In the genomic region with DNA sequence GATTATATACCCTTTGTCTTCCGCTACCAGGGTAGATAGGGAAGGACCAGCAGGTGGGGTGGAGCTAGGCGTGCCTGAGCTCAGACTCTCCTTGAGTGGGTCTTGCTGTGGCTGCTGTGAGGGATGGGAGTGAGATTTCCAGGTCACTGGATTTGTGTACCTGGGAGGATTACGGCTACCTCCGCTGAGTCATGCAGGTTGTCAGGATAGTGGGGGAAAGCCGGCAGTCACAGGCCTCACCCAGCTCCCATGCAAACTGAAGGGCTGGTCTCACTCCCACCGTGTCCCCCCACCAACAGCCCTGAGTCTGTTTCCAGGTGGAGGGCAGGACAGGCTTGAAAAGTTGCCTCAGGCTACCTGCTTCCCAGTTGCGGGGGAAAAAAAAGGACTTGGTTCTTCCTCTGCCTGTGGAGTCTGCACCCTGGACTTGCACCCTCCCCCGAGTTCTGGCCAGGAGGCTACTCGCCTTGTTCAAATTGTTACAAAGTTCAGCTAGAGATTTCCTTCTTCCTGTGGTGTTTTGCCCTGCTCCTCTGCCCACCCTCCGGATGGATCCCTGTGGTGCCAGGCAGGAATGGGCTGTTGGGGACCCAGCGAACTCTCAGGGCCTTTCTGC, we compare ENCODE assay signal across 19 cellular contexts.
DNase-seq lines count a peak whose midpoint lies in the region; ATAC-seq and TF ChIP-seq lines count a peak whose summit lies in the region.
"Had no signal": no experiment of that assay in that cellular context is flagged by ENCODE, and none has a peak within 500 bp of the region (broad histone marks: within the 10 kb centered on the region; RNA-seq: fewer than 3 reads in every experiment).

No MANE protein-coding gene starts in this region.

- no peak overlapping the region for H3K4me3 Mint-ChIP-seq in Calu3 (ENCODE audit: low read depth, unreplicated experiment)
- H3K4me3 Mint-ChIP-seq: CD14-positive monocyte had no signal

- H2AK5ac ChIP-seq in neuronal stem cell (ENCODE audit: low read depth, low read length) = no peak overlapping the region

- no peak for TF ChIP-seq POLR2A in tibial nerve (IDR thresholded peaks at IDR 0.05)

- no peak overlapping the region for H2BK5ac ChIP-seq in neuronal stem cell (ENCODE audit: low read length)

- H3K27ac Mint-ChIP-seq in Calu3 (ENCODE audit: unreplicated experiment) = no peak overlapping the region

- no peak overlapping the region for H4K91ac ChIP-seq in neuronal stem cell (ENCODE audit: low read depth, low read length, poor library complexity)

- H3K18ac ChIP-seq in neuronal stem cell (ENCODE audit: low read length) = no peak overlapping the region

- H3K27me3 ChIP-seq in neuronal stem cell (ENCODE audit: control insufficient read depth in 3 of 3, insufficient read depth in 3 of 3, low read depth in 1 of 3, low read length in 3 of 3) (no peaks in the 10 kb centered on the region), tibial nerve (no peaks in the 10 kb centered on the region)

- H3K4me3 ChIP-seq in epithelial cell of esophagus (ENCODE audit: low read length) (no peak overlapping the region), neuronal stem cell (ENCODE audit: low read length in 2 of 2) (no peak overlapping the region), tibial nerve (no peak overlapping the region)
- H3K4me3 ChIP-seq: K562, SK-N-MC had no signal

- BruUV-seq in Calu3 (replicated peaks; lab: Mats Ljungman, UMichigan) = no TSS peak

- DNase-seq in Calu3 = peak; percentile 8
- DNase-seq in NCI-H2171 (lab: John Stamatoyannopoulos, UW) = peak; percentile 16
- peak; percentile 23 for DNase-seq in epithelial cell of esophagus (ENCODE audit: low read depth)
- DNase-seq in neuronal stem cell (ENCODE audit: low spot score) = no peak
- DNase-seq in mesenteric fat pad (ENCODE audit: low spot score) = no peak
- DNase-seq in tibial nerve (ENCODE audit: low spot score in 2 of 2) = no peak
- no peak for DNase-seq in CD1c-positive myeloid dendritic cell (ENCODE audit: extremely low spot score)
- DNase-seq: ACHN, AML-193, GF-D8, NCI-H187 treated with DMSO at 0.1 percent for 48 hours, NCI-H2227 treated with DMSO at 0.1 percent for 48 hours, NCI-H524, Right ventricle myocardium superior had no signal

- H2AFZ ChIP-seq in neuronal stem cell (ENCODE audit: low read length) = peak overlapping the region; percentile 37

- H3K27ac ChIP-seq in neuronal stem cell (replicated peaks; ENCODE audit: low read length) = no peak overlapping the region
- no peak overlapping the region for H3K27ac ChIP-seq in tibial nerve
- H3K27ac ChIP-seq: HL-60, SK-N-MC had no signal

- TF ChIP-seq EP300 in tibial nerve (IDR thresholded peaks at IDR 0.05) = no peak

- H3K79me1 ChIP-seq in neuronal stem cell (ENCODE audit: low read depth, low read length) = no peaks in the 10 kb centered on the region

- H3K9ac ChIP-seq in neuronal stem cell (ENCODE audit: low read depth, low read length, poor library complexity) = no peak overlapping the region

- no peak overlapping the region for H2BK12ac ChIP-seq in neuronal stem cell (ENCODE audit: low read length)

- H3K4ac ChIP-seq in neuronal stem cell (ENCODE audit: low read length) = no peak overlapping the region

- H3K23ac ChIP-seq in neuronal stem cell (ENCODE audit: low read depth, low read length, poor library complexity) = no peak overlapping the region

- no peak overlapping the region for H3K4me2 ChIP-seq in neuronal stem cell (ENCODE audit: insufficient read depth, low read length, poor library complexity, severe bottlenecking)

- no peaks in the 10 kb centered on the region for H3K4me1 ChIP-seq in neuronal stem cell (ENCODE audit: control insufficient read depth in 2 of 2, insufficient read depth in 1 of 2, low read depth in 1 of 2, low read length in 2 of 2)
- H3K4me1 ChIP-seq in tibial nerve = no peaks in the 10 kb centered on the region

- H2BK120ac ChIP-seq in neuronal stem cell (ENCODE audit: low read depth, low read length) = no peak overlapping the region

- intact Hi-C loops in Calu3 (cut with micrococcal nuclease; ENCODE audit: unreplicated experiment) = no loop called here

- CTCF ChIA-PET in Calu3 (lab: Charles Lee) = interaction anchor here (0.8 kb wide), 1 partner anchor 124 kb away, joined by 3 read pairs; no protein-coding TSS in a partner anchor

- no peak overlapping the region for H2BK15ac ChIP-seq in neuronal stem cell (ENCODE audit: low read length)

- peaks cover 9% of the 10 kb centered on the region for H3K4me1 Mint-ChIP-seq in Calu3 (ENCODE audit: low read depth, unreplicated experiment)

- TF ChIP-seq CTCF in Calu3 (IDR thresholded peaks at IDR 0.05; ENCODE audit: unreplicated experiment) (no peak), epithelial cell of esophagus (IDR thresholded peaks at IDR 0.05; ENCODE audit: insufficient read depth, low read depth, low read length, missing control alignments) (no peak), tibial nerve (IDR thresholded peaks at IDR 0.05) (no peak)

- H3K9me3 ChIP-seq in neuronal stem cell (replicated peaks in 1 of 2; ENCODE audit: control insufficient read depth in 2 of 2, insufficient read depth in 1 of 2, low read depth in 1 of 2, low read length in 2 of 2) = no peaks in the 10 kb centered on the region
- peaks cover 0 to 3% (median 0%) of the 10 kb centered on the region in 4 donors for H3K9me3 ChIP-seq in tibial nerve

- H3K36me3 ChIP-seq in neuronal stem cell (replicated peaks in 1 of 2; ENCODE audit: control insufficient read depth in 2 of 2, insufficient read depth in 2 of 2, low read length in 2 of 2) = no peaks in the 10 kb centered on the region
- no peaks in the 10 kb centered on the region for H3K36me3 ChIP-seq in tibial nerve

- no peaks in the 10 kb centered on the region for H3K36me3 Mint-ChIP-seq in Calu3 (ENCODE audit: insufficient read depth, unreplicated experiment)

- ATAC-seq in HG03520 (IDR thresholded peaks at IDR 0.05; ENCODE audit: unreplicated experiment) = no peak
- ATAC-seq: K562 had no signal

- no CpG with 5 or more reads among the region's 11 CpGs for WGBS in neuronal stem cell (ENCODE audit: extremely low coverage in 2 of 2, insufficient read length in 2 of 2, insufficient replicate concordance in 1 of 2), 2 donors
- WGBS in tibial nerve, 2 donors = 81 to 87% methylated on average over 10 to 11 of the region's 11 CpGs

- H4K8ac ChIP-seq in neuronal stem cell (ENCODE audit: low read depth, low read length) = no peak overlapping the region

- H3K14ac ChIP-seq in neuronal stem cell (ENCODE audit: low read length) = no peak overlapping the region

- H3K9me3 Mint-ChIP-seq in Calu3 (ENCODE audit: low read depth, unreplicated experiment) = peaks cover 5% of the 10 kb centered on the region

- H3K27me3 Mint-ChIP-seq in Calu3 (ENCODE audit: unreplicated experiment) = peaks cover 28% of the 10 kb centered on the region

Comparison
In these comparisons a context has a peak if more than half of its experiments do, and no peak if none do; other contexts are left out.
1. DNase-seq: peak in Calu3 (single experiment), NCI-H2171 (single experiment) and epithelial cell of esophagus (single experiment); none in neuronal stem cell (single experiment), mesenteric fat pad (single experiment), tibial nerve (0 of 2) and CD1c-positive myeloid dendritic cell (single experiment).